ENCODE assay signal across 8 cellular contexts in genomic region chr1:77975386-77975785, GRCh38. TPM values are rescaled to one million over a fixed set of nuclear protein-coding genes. Genes with fewer than 3 reads are reported as not detected.
A peak's percentile ranks its signal among the peaks of the same experiment; 100 is the strongest.
DNase-seq lines count a peak whose midpoint lies in the region; ATAC-seq and TF ChIP-seq lines count a peak whose summit lies in the region.

No MANE protein-coding gene starts in this region.

- H3K27ac ChIP-seq in SK-N-SH (ENCODE audit: low read depth in 2 of 2, low read length in 1 of 2) (peak overlapping the region in 1 of 2 experiments; percentile 99; a peak in 2 of 4 replicates), PC-9 (no peak overlapping the region)

- no peak for TF ChIP-seq EP300 in SK-N-SH (IDR thresholded peaks at IDR 0.05; ENCODE audit: borderline replicate concordance in 1 of 2, low read depth in 1 of 2, low read length in 1 of 2)

- no peak overlapping the region for H2AFZ ChIP-seq in SK-N-SH (ENCODE audit: low read depth)
- H2AFZ ChIP-seq in PC-9 = no peak overlapping the region

- H3K36me3 ChIP-seq in SK-N-SH (replicated peaks in 1 of 2; ENCODE audit: control insufficient read depth in 1 of 2, insufficient read depth in 2 of 2, low read length in 1 of 2) = peaks cover 15 to 60% of the 10 kb centered on the region in 2 experiments
- peaks cover 51% of the 10 kb centered on the region for H3K36me3 ChIP-seq in PC-9 (ENCODE audit: low read depth)
- no peaks in the 10 kb centered on the region for H3K36me3 ChIP-seq in endocrine pancreas (ENCODE audit: control insufficient read depth, insufficient read depth, low read length)
- H3K36me3 ChIP-seq in H7 (replicated peaks; ENCODE audit: control insufficient read depth, insufficient read depth, low read length) = no peaks in the 10 kb centered on the region

- H3K27me3 ChIP-seq in SK-N-SH (ENCODE audit: insufficient read depth) (no peaks in the 10 kb centered on the region), PC-9 (ENCODE audit: insufficient read depth, low read depth) (no peaks in the 10 kb centered on the region), endocrine pancreas (ENCODE audit: control insufficient read depth, insufficient read depth, low read length) (no peaks in the 10 kb centered on the region), H7 (ENCODE audit: control insufficient read depth, insufficient read depth, low read length) (no peaks in the 10 kb centered on the region)

- H3K9me3 ChIP-seq in SK-N-SH (no peaks in the 10 kb centered on the region), PC-9 (ENCODE audit: insufficient read depth, low read depth) (no peaks in the 10 kb centered on the region), endocrine pancreas (ENCODE audit: control insufficient read depth, low read length) (no peaks in the 10 kb centered on the region)

- H3K4me1 ChIP-seq in SK-N-SH (ENCODE audit: control insufficient read depth in 1 of 2, insufficient read depth in 2 of 2, low read depth in 1 of 2, low read length in 1 of 2) (peaks cover 5 to 18% of the 10 kb centered on the region in 2 experiments), PC-9 (replicated peaks; ENCODE audit: insufficient read depth) (peaks cover 27% of the 10 kb centered on the region), endocrine pancreas (ENCODE audit: control insufficient read depth, insufficient read depth, low read length) (peaks cover 30% of the 10 kb centered on the region)

- ATAC-seq in SK-N-SH treated with all-trans-retinoic acid at 6 μM for 48 hours (no peak), GM18861 (IDR thresholded peaks at IDR 0.05; ENCODE audit: unreplicated experiment) (no peak)

- TF ChIP-seq RAD21 in SK-N-SH (IDR thresholded peaks at IDR 0.05; ENCODE audit: low read length) = no peak

- H4K20me1 ChIP-seq in SK-N-SH (ENCODE audit: insufficient read depth) = peaks cover 77% of the 10 kb centered on the region
- H4K20me1 ChIP-seq in PC-9 (ENCODE audit: insufficient read depth) = peaks cover 76% of the 10 kb centered on the region

- peaks cover 27% of the 10 kb centered on the region for H3F3A ChIP-seq in SK-N-SH (replicated peaks; ENCODE audit: insufficient read depth)
- H3F3A ChIP-seq in PC-9 (ENCODE audit: insufficient read depth, low read depth) = peaks cover 58% of the 10 kb centered on the region; the same call in 1 of the 2 replicates

- H3K4me2 ChIP-seq in SK-N-SH = peak overlapping the region; percentile 87
- peak overlapping the region; percentile 87 for H3K4me2 ChIP-seq in PC-9

- H3K4me3 ChIP-seq in SK-N-SH (ENCODE audit: low read depth in 2 of 2, low read length in 1 of 2) (peak overlapping the region; percentile 88 to 91; a peak in 3 of 4 replicates), PC-9 (peak overlapping the region; percentile 80; the same call in 1 of the 2 replicates), endocrine pancreas (ENCODE audit: control insufficient read depth, insufficient read depth, low read length) (peak overlapping the region; percentile 100), retinal pigment epithelial cell (ENCODE audit: low read length) (peak overlapping the region; percentile 99), H7 (ENCODE audit: insufficient read depth, low read depth, low read length) (no peak overlapping the region)

- intact Hi-C loops in PC-9 (cut with micrococcal nuclease; ENCODE audit: unreplicated experiment) = no loop called here
- intact Hi-C loops in posterior vena cava (cut with DNase I) = loop anchor here in 1 of 2 donors (10.0 kb wide), 1 partner anchor 129 kb away; no protein-coding TSS in a partner anchor

- CTCF ChIA-PET in SK-N-SH (lab: Yijun Ruan, JAX) = interaction anchor here (0.7 to 1.0 kb wide), 3 partner anchors 9 to 1746 kb away, joined by 3 to 4 read pairs (median 3); no protein-coding TSS in a partner anchor
- CTCF ChIA-PET in PC-9 (lab: Charles Lee) = no interaction called here

- H3K9ac ChIP-seq in SK-N-SH (peak overlapping the region; percentile 100; the same call in 1 of the 2 replicates), endocrine pancreas (ENCODE audit: control insufficient read depth, insufficient read depth, low read length) (no peak overlapping the region)

- TF ChIP-seq CTCF in SK-N-SH (IDR thresholded peaks at IDR 0.05) = no peak
- TF ChIP-seq CTCF in PC-9 (conservative IDR thresholded peaks at IDR 0.05) = no peak
- TF ChIP-seq CTCF in retinal pigment epithelial cell (conservative IDR thresholded peaks at IDR 0.05; ENCODE audit: low read depth, low read length) = no peak

- DNase-seq in SK-N-SH = no peak
- DNase-seq in PC-9 = no peak
- DNase-seq in retinal pigment epithelial cell (ENCODE audit: low read depth) = no peak
- no peak for DNase-seq in H7
- no peak for DNase-seq in posterior vena cava (ENCODE audit: low spot score)

- no peaks in the 10 kb centered on the region for H3K9me2 ChIP-seq in SK-N-SH
- H3K9me2 ChIP-seq in PC-9 (ENCODE audit: insufficient read depth) = no peaks in the 10 kb centered on the region

- 18% methylated on average over 4 of the region's 4 CpGs for WGBS in SK-N-SH (ENCODE audit: low lambda C conversion rate)

- no TSS peak for BruUV-seq in PC-9 (replicated peaks; lab: Mats Ljungman, UMichigan)

- H3K79me2 ChIP-seq in SK-N-SH (ENCODE audit: insufficient read depth) (peaks cover 95% of the 10 kb centered on the region), PC-9 (ENCODE audit: low read depth) (peaks cover 95% of the 10 kb centered on the region)

- POLR2A ChIA-PET in SK-N-SH (lab: Yijun Ruan, JAX) = no interaction called here
- POLR2A ChIA-PET in PC-9 (lab: Charles Lee; ENCODE audit: unreplicated experiment) = interaction anchor here (0.6 to 0.7 kb wide), 2 partner anchors 30 to 642 kb away, joined by 3 to 4 read pairs; no protein-coding TSS in a partner anchor

TF ChIP-seq in SK-N-SH, 30 proteins besides CTCF, POLR2A, EP300 and RAD21:
- TF ChIP-seq FOSL2 (IDR thresholded peaks at IDR 0.05; ENCODE audit: borderline replicate concordance, low read depth) (peak; percentile 2; the same call in 1 of the 2 replicates), MAX (IDR thresholded peaks at IDR 0.05; ENCODE audit: low read depth) (no peak)

TF ChIP-seq in SK-N-SH treated with all-trans-retinoic acid at 6 μM for 48 hours, 23 proteins besides CTCF, POLR2A, EP300 and RAD21 (continues in another document):
- TF ChIP-seq GLIS3 (CRISPR knock-in tag; IDR thresholded peaks at IDR 0.05) (no peak), OSR1 (CRISPR knock-in tag; IDR thresholded peaks at IDR 0.05) (no peak), PPARA (CRISPR knock-in tag; IDR thresholded peaks at IDR 0.05; ENCODE audit: borderline replicate concordance) (no peak), POU6F1 (CRISPR knock-in tag; IDR thresholded peaks at IDR 0.05; ENCODE audit: borderline replicate concordance, low read depth) (no peak), ZNF565 (CRISPR knock-in tag; conservative IDR thresholded peaks at IDR 0.05; ENCODE audit: low read depth) (no peak), CSRNP3 (CRISPR knock-in tag; IDR thresholded peaks at IDR 0.05) (no peak), TCF4 (CRISPR knock-in tag; IDR thresholded peaks at IDR 0.05; ENCODE audit: borderline replicate concordance) (no peak), ZFP30 (CRISPR knock-in tag; IDR thresholded peaks at IDR 0.05) (no peak)
- TF ChIP-seq, protein P1, sequence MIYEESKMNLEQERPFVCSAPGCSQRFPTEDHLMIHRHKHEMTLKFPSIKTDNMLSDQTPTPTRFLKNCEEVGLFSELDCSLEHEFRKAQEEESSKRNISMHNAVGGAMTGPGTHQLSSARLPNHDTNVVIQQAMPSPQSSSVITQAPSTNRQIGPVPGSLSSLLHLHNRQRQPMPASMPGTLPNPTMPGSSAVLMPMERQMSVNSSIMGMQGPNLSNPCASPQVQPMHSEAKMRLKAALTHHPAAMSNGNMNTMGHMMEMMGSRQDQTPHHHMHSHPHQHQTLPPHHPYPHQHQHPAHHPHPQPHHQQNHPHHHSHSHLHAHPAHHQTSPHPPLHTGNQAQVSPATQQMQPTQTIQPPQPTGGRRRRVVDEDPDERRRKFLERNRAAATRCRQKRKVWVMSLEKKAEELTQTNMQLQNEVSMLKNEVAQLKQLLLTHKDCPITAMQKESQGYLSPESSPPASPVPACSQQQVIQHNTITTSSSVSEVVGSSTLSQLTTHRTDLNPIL (CRISPR knock-in tag; IDR thresholded peaks at IDR 0.05; ENCODE audit: low read depth) = no peak

RNA-seq across cellular contexts. Expression of gene FUBP1, which starts 3.5 kb away (rescaled TPM):
- 64.1 and 95.7 TPM in 2 replicates for polyA plus RNA-seq in SK-N-SH (2012; rRNA removed)
- polyA plus RNA-seq in SK-N-SH (2012; cell fraction: cytosol; rRNA removed) = 59.1 and 60.1 TPM in 2 replicates
- polyA plus RNA-seq in SK-N-SH (2012; cell fraction: nucleus; rRNA removed) = 198 and 297 TPM in 2 replicates
- total RNA-seq in PC-9 (2021) (101 and 152 TPM in 2 replicates), posterior vena cava (10 to 100 TPM; 90.7 to 99.3 TPM)
- 165 and 230 TPM in 2 replicates for total RNA-seq in H7 (2014; rRNA removed; shearing (Covaris generic))

RNA-seq across cellular contexts. Expression of gene DNAJB4, which starts 29.4 kb away (rescaled TPM):
- polyA plus RNA-seq in SK-N-SH (2012; rRNA removed) = 13.5 and 17.5 TPM in 2 replicates
- polyA plus RNA-seq in SK-N-SH (2012; cell fraction: cytosol; rRNA removed) = 20.2 and 24.3 TPM in 2 replicates
- 7.3 and 18.3 TPM in 2 replicates for polyA plus RNA-seq in SK-N-SH (2012; cell fraction: nucleus; rRNA removed)
- total RNA-seq in PC-9 (2021) (35.6 and 45.5 TPM in 2 replicates), posterior vena cava (100 to 1,000 TPM in 1 of 2 donors, 10 to 100 TPM in 1; 77.3 to 229 TPM)
- total RNA-seq in H7 (2014; rRNA removed; shearing (Covaris generic)) = 15.1 and 16.6 TPM in 2 replicates
